ENCODE assay signal across 8 cellular contexts in genomic region chr19:33778089-33778791, GRCh38. TPM values are rescaled to one million over a fixed set of nuclear protein-coding genes. Genes with fewer than 3 reads are reported as not detected.
DNase-seq lines count a peak whose midpoint lies in the region; ATAC-seq and TF ChIP-seq lines count a peak whose summit lies in the region.

No MANE protein-coding gene starts in this region.

- H3K27me3 ChIP-seq in right cardiac atrium (ENCODE audit: control insufficient read depth, insufficient read depth) (no peaks in the 10 kb centered on the region), sigmoid colon (peaks cover 0 to 43% (median 15%) of the 10 kb centered on the region in 3 donors)

- POLR2A ChIA-PET in HEK293T (lab: Yijun Ruan, JAX): interaction anchor here (1.2 to 1.9 kb wide), 2 partner anchors 16 to 19 kb away, joined by 4 to 10 read pairs; partner anchors contain the start of gene KCTD15

- H3K4me1 ChIP-seq in right cardiac atrium (ENCODE audit: control insufficient read depth, insufficient read depth, low read length) (peaks cover 2% of the 10 kb centered on the region), sigmoid colon (peaks cover 0 to 5% (median 5%) of the 10 kb centered on the region in 4 donors)

- DNase-seq in GDM1 (lab: John Stamatoyannopoulos, UW) (peak; percentile 58), HEK293T (ENCODE audit: extremely low spot score) (peak; percentile 96), NCI-H1092 (lab: John Stamatoyannopoulos, UW) (peak; percentile 66), T-helper 2 cell (peak; percentile 60 to 79 (median 78)), amniotic epithelial cell (ENCODE audit: low read depth) (peak; percentile 41), right cardiac atrium (peak; percentile 83 to 95 (median 94)), sigmoid colon (peak; percentile 88)

- H3K9me3 ChIP-seq in right cardiac atrium (ENCODE audit: control insufficient read depth, low read length): no peaks in the 10 kb centered on the region
- H3K9me3 ChIP-seq in sigmoid colon: no peaks in the 10 kb centered on the region

- CTCF ChIA-PET in HEK293T (lab: Yijun Ruan, JAX): interaction anchor here (0.6 to 1.7 kb wide), 15 partner anchors 10 to 949 kb away, joined by 3 to 41 read pairs (median 3); no protein-coding TSS in a partner anchor

- 15% methylated on average over 49 of the region's 49 CpGs for WGBS in right cardiac atrium
- 19% methylated on average over 49 of the region's 49 CpGs for WGBS in sigmoid colon, 2 donors

- ATAC-seq in right cardiac atrium (peak; percentile 85), HG03097 (IDR thresholded peaks at IDR 0.05; ENCODE audit: low FRiP score, unreplicated experiment) (no peak)

- TF ChIP-seq EP300 in sigmoid colon (IDR thresholded peaks at IDR 0.05): no peak

- no peak for TF ChIP-seq POLR2A in sigmoid colon (IDR thresholded peaks at IDR 0.05)

- H3K4me3 ChIP-seq in right cardiac atrium (ENCODE audit: low read length) (no peak overlapping the region), sigmoid colon (peak overlapping the region in 1 of 4 donors; percentile 27)

- TF ChIP-seq CTCF in sigmoid colon (IDR thresholded peaks at IDR 0.05): peak; percentile 99 to 100 (median 100)

- H3K27ac ChIP-seq in right cardiac atrium (ENCODE audit: low read length) (no peak overlapping the region), sigmoid colon (no peak overlapping the region)

- H3K36me3 ChIP-seq in sigmoid colon: no peaks in the 10 kb centered on the region

- intact Hi-C loops in right cardiac atrium (cut with DNase I): loop anchor here (2.0 to 10.0 kb wide), 7 partner anchors 219 to 543 kb away; no protein-coding TSS in a partner anchor
- intact Hi-C loops in sigmoid colon (cut with DNase I): loop anchor here (1.0 to 10.0 kb wide), 6 partner anchors 90 to 633 kb away; no protein-coding TSS in a partner anchor

TF ChIP-seq in HEK293T, 16 proteins besides CTCF, POLR2A, EP300 and RAD21:
- TF ChIP-seq LEF1 (IDR thresholded peaks at IDR 0.05; ENCODE audit: borderline replicate concordance) (no peak), ELF4 (IDR thresholded peaks at IDR 0.05) (no peak), ZNF384 (IDR thresholded peaks at IDR 0.05) (no peak), CTBP1 (IDR thresholded peaks at IDR 0.05; ENCODE audit: borderline replicate concordance) (no peak), NFRKB (IDR thresholded peaks at IDR 0.05) (no peak), FOXK2 (IDR thresholded peaks at IDR 0.05) (no peak), SP1 (IDR thresholded peaks at IDR 0.05) (no peak), L3MBTL2 (conservative IDR thresholded peaks at IDR 0.05) (no peak), PKNOX1 (IDR thresholded peaks at IDR 0.05) (no peak), HDGF (IDR thresholded peaks at IDR 0.05; ENCODE audit: borderline replicate concordance) (no peak), BHLHE40 (IDR thresholded peaks at IDR 0.05; ENCODE audit: borderline replicate concordance) (no peak)

RNA-seq across cellular contexts. Expression of gene KCTD15, which starts 18.4 kb away (rescaled TPM):
- 10 to 100 TPM; 10.6 to 14.6 (median 12.7) TPM for total RNA-seq in right cardiac atrium
- 10.3 TPM for polyA plus RNA-seq in right cardiac atrium
- 100 to 1,000 TPM in 1 of 4 donors, 10 to 100 TPM in 3; 52.8 to 132 (median 75.8) TPM for total RNA-seq in sigmoid colon
- polyA plus RNA-seq in sigmoid colon: 10 to 100 TPM in 1 of 3 donors, 1 to 10 TPM in 2; 3.0 to 13.9 (median 4.2) TPM

Comparison
In these comparisons a context has a peak if more than half of its experiments do, and no peak if none do; other contexts are left out.
1. DNase-seq: peak in every context shown above with its lines; median percentile 96 in HEK293T; 94 in right cardiac atrium; 88 in sigmoid colon; 78 in T-helper 2 cell; 66 in NCI-H1092; 58 in GDM1; 41 in amniotic epithelial cell.